9 cellular contexts compared by ENCODE assay signal in the genomic region with DNA sequence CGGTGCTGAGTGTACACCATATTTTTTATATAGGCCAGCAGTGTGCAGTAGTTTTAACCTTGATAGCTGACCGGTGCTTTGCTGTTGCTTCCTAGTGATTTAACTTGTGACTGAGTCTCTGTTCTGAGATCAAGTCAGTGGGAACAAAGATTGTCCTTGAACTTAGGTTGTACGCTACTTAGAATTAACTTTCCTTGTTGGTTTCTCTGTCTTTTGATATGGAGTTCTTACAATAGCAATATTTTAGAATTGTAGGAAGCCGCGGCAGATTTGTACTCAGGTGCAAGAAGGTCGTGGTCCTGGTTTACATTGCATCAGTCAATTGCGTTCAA. TPM values are rescaled to one million over a fixed set of nuclear protein-coding genes. Genes with fewer than 3 reads are reported as not detected.
DNase-seq lines count a peak whose midpoint lies in the region; ATAC-seq, FAIRE-seq and TF ChIP-seq lines count a peak whose summit lies in the region.
"Had no signal": no experiment of that assay in that cellular context is flagged by ENCODE, and none has a peak within 500 bp of the region (broad histone marks: within the 10 kb centered on the region; RNA-seq: fewer than 3 reads in every experiment).

No MANE protein-coding gene starts in this region.

- in situ Hi-C loops in mammary epithelial cell (cut with MboI; ENCODE audit: low sequenced_read_pairs in 2 of 2) = no loop called here

- DNase-seq in A549 (ENCODE audit: low read depth in 1 of 2, low spot score in 1 of 2) (peak in 1 of 2 experiments; percentile 17), HFFc6 (no peak), mammary epithelial cell (no peak), hypothalamus (lab: John Stamatoyannopoulos, UW) (no peak)
- DNase-seq: NCI-H524 treated with DMSO at 0.1 percent for 48 hours had no signal

- H3K4me2 ChIP-seq in A549 (peak overlapping the region; percentile 74), mammary epithelial cell (ENCODE audit: insufficient read depth, low read depth, low read length) (peak overlapping the region; percentile 89)

- whole genome bisulfite sequencing in A549 (ENCODE audit: missing lambda C conversion rate) = 15% methylated on average over 7 of the region's 7 CpGs
- 48% methylated on average over 7 of the region's 7 CpGs for WGBS in mammary epithelial cell (ENCODE audit: low coverage, missing lambda C conversion rate)

- intact Hi-C loops in mammary epithelial cell (cut with micrococcal nuclease) = loop anchor here (5.0 to 10.0 kb wide), 2 partner anchors 202 to 265 kb away; a partner anchor contains a TSS

- H3K36me3 ChIP-seq in mammary epithelial cell (ENCODE audit: insufficient read depth, low read length) = peaks cover 26% of the 10 kb centered on the region

- TF ChIP-seq CTCF in A549 (IDR thresholded peaks at IDR 0.05) (no peak), HFFc6 (IDR thresholded peaks at IDR 0.05) (no peak), mammary epithelial cell (conservative IDR thresholded peaks at IDR 0.05 in 1 of 2, IDR thresholded peaks at IDR 0.05 in 1 of 2; ENCODE audit: extremely low read depth in 1 of 2, insufficient read depth in 1 of 2, low read depth in 1 of 2, low read length in 2 of 2) (no peak)

- H3K4me3 Mint-ChIP-seq in HFFc6 = peak overlapping the region; percentile 100

- H3K4me3 ChIP-seq in A549 = peak overlapping the region; percentile 98
- peak overlapping the region; percentile 67 to 82 (median 74) for H3K4me3 ChIP-seq in mammary epithelial cell (replicated peaks in 1 of 3; ENCODE audit: insufficient read depth in 1 of 3, low read depth in 2 of 3, low read length in 3 of 3)
- H3K4me3 ChIP-seq in mononuclear cell (ENCODE audit: low read length) = peak overlapping the region; percentile 96

- H3K27me3 ChIP-seq in mammary epithelial cell (ENCODE audit: insufficient read depth, low read length) (no peaks in the 10 kb centered on the region), mononuclear cell (ENCODE audit: insufficient read depth, low read length) (no peaks in the 10 kb centered on the region)

- H4K20me1 ChIP-seq in mammary epithelial cell (ENCODE audit: insufficient read depth, low read length) = peaks cover 15% of the 10 kb centered on the region

- no peak overlapping the region for H2AFZ ChIP-seq in mammary epithelial cell (ENCODE audit: low read depth, low read length)

- peaks cover 32% of the 10 kb centered on the region for H3K4me1 Mint-ChIP-seq in HFFc6 (ENCODE audit: low read depth)

- TF ChIP-seq EP300 in A549 (IDR thresholded peaks at IDR 0.05) = no peak

- H3K4me1 ChIP-seq in A549 (peaks cover 28% of the 10 kb centered on the region), mammary epithelial cell (ENCODE audit: insufficient read depth, low read length) (peaks cover 10% of the 10 kb centered on the region), mononuclear cell (ENCODE audit: insufficient read depth, low read length) (peaks cover 40% of the 10 kb centered on the region)

- TF ChIP-seq RAD21 in A549 (conservative IDR thresholded peaks at IDR 0.05 in 1 of 2, IDR thresholded peaks at IDR 0.05 in 1 of 2) = no peak

- H3K27ac Mint-ChIP-seq in HFFc6 = peak overlapping the region; percentile 100

- no peak for FAIRE-seq in A549 (lab: Jason Lieb, UNC)

- H3K27ac ChIP-seq in A549 (peak overlapping the region; percentile 92 to 98), mammary epithelial cell (ENCODE audit: insufficient read depth, low read depth, low read length) (peak overlapping the region; percentile 91)

- H3K9me3 ChIP-seq in A549 (no peaks in the 10 kb centered on the region), mammary epithelial cell (replicated peaks; ENCODE audit: insufficient read depth, low read length) (no peaks in the 10 kb centered on the region), mononuclear cell (ENCODE audit: low read depth, low read length) (no peaks in the 10 kb centered on the region)

- ATAC-seq in A549 (no peak), GM18867 (IDR thresholded peaks at IDR 0.05; ENCODE audit: unreplicated experiment) (no peak), GM21723 (IDR thresholded peaks at IDR 0.05; ENCODE audit: unreplicated experiment) (no peak), GM19035 (IDR thresholded peaks at IDR 0.05; ENCODE audit: unreplicated experiment) (no peak)

- TF ChIP-seq POLR2A in A549 (IDR thresholded peaks at IDR 0.05; ENCODE audit: low read length) = no peak

- CTCF ChIA-PET in A549 (lab: Yijun Ruan, JAX) = interaction anchor here (0.6 to 2.2 kb wide), 2 partner anchors 13 to 46 kb away, joined by 3 to 8 read pairs; no protein-coding TSS in a partner anchor
- CTCF ChIA-PET in mammary epithelial cell (lab: Charles Lee; ENCODE audit: low non-redundant PET) = no interaction called here

- peak overlapping the region; percentile 97 for H3K9ac ChIP-seq in mammary epithelial cell (ENCODE audit: insufficient read depth, low read length)

- H3K36me3 Mint-ChIP-seq in HFFc6 (ENCODE audit: low read depth) = peaks cover 34% of the 10 kb centered on the region

- POLR2A ChIA-PET in A549 (lab: Yijun Ruan, JAX) = interaction anchor here (2.0 kb wide), 1 partner anchor 33 kb away, joined by 8 read pairs; no protein-coding TSS in a partner anchor

- H3K79me2 ChIP-seq in mammary epithelial cell (ENCODE audit: insufficient read depth, low read length) = peaks cover 69% of the 10 kb centered on the region

- BruUV-seq in mammary epithelial cell (replicated peaks; lab: Mats Ljungman, UMichigan) = no TSS peak

- H3K9me3 Mint-ChIP-seq in HFFc6 = peaks cover 4% of the 10 kb centered on the region; the same call in 1 of the 2 replicates

- dilution Hi-C loops in mammary epithelial cell (cut with HindIII; ENCODE audit: low sequenced_read_pairs) = no loop called here

- peaks cover 2% of the 10 kb centered on the region for H3K27me3 Mint-ChIP-seq in HFFc6 (ENCODE audit: insufficient read depth)

TF ChIP-seq in A549, 52 proteins besides CTCF, POLR2A, EP300 and RAD21 (continues in another document):
- TF ChIP-seq FOSL2 (IDR thresholded peaks at IDR 0.05) (no peak), FOSL2 (CRISPR knock-in tag; IDR thresholded peaks at IDR 0.05) (no peak), RNF2 (IDR thresholded peaks at IDR 0.05; ENCODE audit: borderline replicate concordance, low read depth) (no peak), FOSB (CRISPR knock-in tag; IDR thresholded peaks at IDR 0.05) (peak; percentile 23; the same call in 1 of the 2 replicates), EHF (CRISPR knock-in tag; IDR thresholded peaks at IDR 0.05) (no peak; the same call in 1 of the 2 replicates), JUN (IDR thresholded peaks at IDR 0.05) (0 out of 5 replicates have a peak, but pooled peaks of 1 of the 2 experiments have one; percentile 8), KDM1A (IDR thresholded peaks at IDR 0.05; ENCODE audit: low read depth) (no peak)
- TF ChIP-seq, protein P1, sequence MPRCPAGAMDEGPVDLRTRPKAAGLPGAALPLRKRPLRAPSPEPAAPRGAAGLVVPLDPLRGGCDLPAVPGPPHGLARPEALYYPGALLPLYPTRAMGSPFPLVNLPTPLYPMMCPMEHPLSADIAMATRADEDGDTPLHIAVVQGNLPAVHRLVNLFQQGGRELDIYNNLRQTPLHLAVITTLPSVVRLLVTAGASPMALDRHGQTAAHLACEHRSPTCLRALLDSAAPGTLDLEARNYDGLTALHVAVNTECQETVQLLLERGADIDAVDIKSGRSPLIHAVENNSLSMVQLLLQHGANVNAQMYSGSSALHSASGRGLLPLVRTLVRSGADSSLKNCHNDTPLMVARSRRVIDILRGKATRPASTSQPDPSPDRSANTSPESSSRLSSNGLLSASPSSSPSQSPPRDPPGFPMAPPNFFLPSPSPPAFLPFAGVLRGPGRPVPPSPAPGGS (IDR thresholded peaks at IDR 0.05) = no peak
- TF ChIP-seq, protein P2, sequence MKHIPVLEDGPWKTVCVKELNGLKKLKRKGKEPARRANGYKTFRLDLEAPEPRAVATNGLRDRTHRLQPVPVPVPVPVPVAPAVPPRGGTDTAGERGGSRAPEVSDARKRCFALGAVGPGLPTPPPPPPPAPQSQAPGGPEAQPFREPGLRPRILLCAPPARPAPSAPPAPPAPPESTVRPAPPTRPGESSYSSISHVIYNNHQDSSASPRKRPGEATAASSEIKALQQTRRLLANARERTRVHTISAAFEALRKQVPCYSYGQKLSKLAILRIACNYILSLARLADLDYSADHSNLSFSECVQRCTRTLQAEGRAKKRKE (CRISPR knock-in tag; IDR thresholded peaks at IDR 0.05; ENCODE audit: low read depth) = no peak

RNA-seq across cellular contexts. Expression of a gene that starts 1.3 kb away (rescaled TPM):
- polyA plus RNA-seq in A549 (2011; rRNA removed) (142 and 218 TPM in 2 replicates), A549 (2017; fragmentation: RNase III; extraction: RNeasy Plus Mini Kit Qiagen cat#74134 plus additional on column Dnase treatment) (113 to 137 TPM (median 113 TPM) in 3 replicates), mammary epithelial cell (76.8 TPM)
- 41.2 and 41.5 TPM in 2 replicates for polyA plus RNA-seq in A549 (2012; cell fraction: cytosol; rRNA removed)
- polyA plus RNA-seq in A549 (2012; cell fraction: nucleus; rRNA removed) = 25.9 and 44.9 TPM in 2 replicates
- 61.4 and 61.6 TPM in 2 replicates for polyA minus RNA-seq in A549 (2011; rRNA and poly(A)+ RNA removed)
- 100 to 1,000 TPM in 1 of 6 experiments, 10 to 100 TPM in 5; 81.7 to 103 (median 90.7) TPM for total RNA-seq in HFFc6 (2021; fragmentation: NEBNext Ultra II Directional; extraction: Animal tissue kit (Norgen Biotek cat#: 25700))
- total RNA-seq in mammary epithelial cell (100 to 1,000 TPM in 1 of 2 donors, 10 to 100 TPM in 1; 92.9 to 142 TPM), mononuclear cell (136 TPM)
- polyA minus RNA-seq in mammary epithelial cell = 75.6 TPM

RNA-seq across cellular contexts. Expression of a gene that starts 31.4 kb away (rescaled TPM):
- polyA plus RNA-seq in A549 (2011; rRNA removed) = 43.7 and 53.8 TPM in 2 replicates
- polyA plus RNA-seq in A549 (2012; cell fraction: cytosol; rRNA removed) = 14.6 TPM in 2 replicates
- 12.8 and 13.2 TPM in 2 replicates for polyA plus RNA-seq in A549 (2012; cell fraction: nucleus; rRNA removed)
- polyA plus RNA-seq in A549 (2017; fragmentation: RNase III; extraction: RNeasy Plus Mini Kit Qiagen cat#74134 plus additional on column Dnase treatment) = 35.2 to 36.1 TPM (median 35.4 TPM) in 3 replicates
- polyA minus RNA-seq in A549 (2011; rRNA and poly(A)+ RNA removed) = 14.1 and 15.0 TPM in 2 replicates
- 10 to 100 TPM; 43.6 to 56.2 (median 51.9) TPM for total RNA-seq in HFFc6 (2021; fragmentation: NEBNext Ultra II Directional; extraction: Animal tissue kit (Norgen Biotek cat#: 25700))
- 10 to 100 TPM; 36.0 to 39.3 TPM for total RNA-seq in mammary epithelial cell
- polyA plus RNA-seq in mammary epithelial cell = 36.1 TPM
- polyA minus RNA-seq in mammary epithelial cell = 22.3 TPM
- 4.0 TPM for total RNA-seq in mononuclear cell

RNA-seq across cellular contexts. Expression of a gene that starts 56.1 kb away (rescaled TPM):
- polyA plus RNA-seq in A549 (2011; rRNA removed) = 50.7 and 64.6 TPM in 2 replicates
- 18.0 and 22.4 TPM in 2 replicates for polyA plus RNA-seq in A549 (2012; cell fraction: cytosol; rRNA removed)
- polyA plus RNA-seq in A549 (2012; cell fraction: nucleus; rRNA removed) = 8.9 and 11.6 TPM in 2 replicates
- polyA plus RNA-seq in A549 (2017; fragmentation: RNase III; extraction: RNeasy Plus Mini Kit Qiagen cat#74134 plus additional on column Dnase treatment) = 35.1 to 36.1 TPM (median 35.6 TPM) in 3 replicates
- polyA minus RNA-seq in A549 (2011; rRNA and poly(A)+ RNA removed) = 19.5 and 21.8 TPM in 2 replicates
- total RNA-seq in HFFc6 (2021; fragmentation: NEBNext Ultra II Directional; extraction: Animal tissue kit (Norgen Biotek cat#: 25700)) = 10 to 100 TPM; 35.6 to 39.4 (median 37.3) TPM
- 10 to 100 TPM; 30.0 to 39.8 TPM for total RNA-seq in mammary epithelial cell
- polyA plus RNA-seq in mammary epithelial cell = 28.3 TPM
- polyA minus RNA-seq in mammary epithelial cell = 35.9 TPM
- 40.0 TPM for total RNA-seq in mononuclear cell
